4 cellular contexts compared by ENCODE assay signal in the genomic region with DNA sequence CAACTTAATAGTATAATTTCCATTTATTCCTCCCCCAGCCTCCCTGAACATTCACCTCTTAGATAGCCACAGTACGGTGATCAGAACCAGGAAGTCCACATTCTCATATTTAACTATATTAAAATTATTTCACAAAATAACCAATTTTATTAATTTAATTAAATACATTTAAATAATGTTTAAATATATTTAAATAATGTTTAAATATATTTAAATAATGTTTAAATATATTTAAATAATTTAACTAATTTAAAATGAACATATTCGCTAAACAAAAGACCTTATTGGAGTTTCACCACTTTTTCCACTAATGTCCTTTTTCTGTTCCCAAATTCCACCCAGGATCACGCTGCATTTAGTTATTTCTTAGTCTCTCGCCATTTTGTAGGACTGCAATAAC. TPM values are rescaled to one million over a fixed set of nuclear protein-coding genes. Genes with fewer than 3 reads are reported as not detected.
"Had no signal": no experiment of that assay in that cellular context is flagged by ENCODE, and none has a peak within 500 bp of the region (broad histone marks: within the 10 kb centered on the region; RNA-seq: fewer than 3 reads in every experiment).

No MANE protein-coding gene starts in this region.

RNA-seq across cellular contexts. Expression of a gene that starts 12.5 kb away (rescaled TPM):
- total RNA-seq: M059J, MCF 10A, NCI-H460 had no signal

RNA-seq across cellular contexts. Expression of a gene that starts 27.1 kb away (rescaled TPM):
- total RNA-seq: LHCN-M2, MCF 10A, NCI-H460 had no signal
